Comparison of ENCODE assay signal across 8 cellular contexts in the genomic region with DNA sequence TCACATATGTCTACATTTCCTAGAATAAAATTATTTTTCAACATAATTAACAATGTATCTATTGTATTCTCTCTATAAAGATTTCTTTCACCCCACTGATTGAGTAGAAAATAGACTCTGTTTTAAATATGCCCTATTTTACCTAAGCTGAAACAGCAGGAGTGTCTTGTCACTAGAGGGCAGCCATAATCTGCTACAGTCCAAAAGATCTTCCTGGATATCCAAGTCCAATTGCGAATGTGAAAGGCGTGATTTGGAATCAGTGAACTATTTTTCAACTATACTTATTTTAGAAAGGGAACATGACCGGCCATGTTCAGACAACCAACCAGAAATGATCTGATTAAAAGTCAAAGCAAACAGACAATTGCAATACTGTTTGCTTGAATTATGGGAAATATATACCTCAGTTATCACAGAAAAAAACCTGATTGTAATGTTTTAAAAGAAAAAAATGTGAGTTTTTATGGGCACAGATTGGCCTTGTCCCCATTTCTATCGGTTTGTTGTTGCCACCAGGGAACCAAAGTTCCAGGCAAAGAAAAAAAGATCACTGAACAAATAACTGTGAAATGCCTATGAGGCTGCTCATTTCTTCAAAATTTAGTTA.
DNase-seq lines count a peak whose midpoint lies in the region; ATAC-seq and TF ChIP-seq lines count a peak whose summit lies in the region.

No MANE protein-coding gene starts in this region.

- no peak overlapping the region for H3K27ac ChIP-seq in PC-9
- no peak overlapping the region for H3K27ac ChIP-seq in effector memory CD4-positive, alpha-beta T cell (ENCODE audit: insufficient read depth, low read length, poor library complexity, severe bottlenecking)

- ATAC-seq in sciatic nerve (peak; percentile 83), HG03045 (IDR thresholded peaks at IDR 0.05; ENCODE audit: unreplicated experiment) (no peak)

- peak; percentile 79 for DNase-seq in ACHN
- peak; percentile 60 for DNase-seq in HEK293T (ENCODE audit: extremely low spot score)
- no peak for DNase-seq in PC-9
- peak; percentile 79 for DNase-seq in fibroblast of the conjunctiva (ENCODE audit: low read depth)
- no peak for DNase-seq in sciatic nerve (ENCODE audit: low spot score)
- DNase-seq in 8988T: no peak
- no peak for DNase-seq in effector memory CD4-positive, alpha-beta T cell

- no peaks in the 10 kb centered on the region for H3F3A ChIP-seq in PC-9 (ENCODE audit: insufficient read depth, low read depth)

- in situ Hi-C loops in ACHN (cut with HindIII; ENCODE audit: low pct_ligation_motif_present, low pct_unique_long_range_greater_than_20kb, low sequenced_read_pairs): no loop called here

- H3K79me2 ChIP-seq in PC-9 (ENCODE audit: low read depth): no peaks in the 10 kb centered on the region

- CTCF ChIA-PET in HEK293T (lab: Yijun Ruan, JAX) (interaction anchor here (0.5 to 0.6 kb wide), 3 partner anchors 11 to 1307 kb away, joined by 3 to 5 read pairs (median 5); no protein-coding TSS in a partner anchor), PC-9 (lab: Charles Lee) (no interaction called here)

- POLR2A ChIA-PET in HEK293T (lab: Yijun Ruan, JAX) (no interaction called here), PC-9 (lab: Charles Lee; ENCODE audit: unreplicated experiment) (no interaction called here)

- intact Hi-C loops in PC-9 (cut with micrococcal nuclease; ENCODE audit: unreplicated experiment): no loop called here
- intact Hi-C loops in sciatic nerve (cut with DNase I): no loop called here

- TF ChIP-seq CTCF in PC-9 (conservative IDR thresholded peaks at IDR 0.05): peak; percentile 73

- H3K9me2 ChIP-seq in PC-9 (ENCODE audit: insufficient read depth): no peaks in the 10 kb centered on the region

- H4K20me1 ChIP-seq in PC-9 (ENCODE audit: insufficient read depth): no peaks in the 10 kb centered on the region

- H3K4me1 ChIP-seq in PC-9 (replicated peaks; ENCODE audit: insufficient read depth): no peaks in the 10 kb centered on the region
- H3K4me1 ChIP-seq in effector memory CD4-positive, alpha-beta T cell (ENCODE audit: control insufficient read depth, insufficient read depth, low read length, poor library complexity, severe bottlenecking): no peaks in the 10 kb centered on the region

- H3K9me3 ChIP-seq in PC-9 (ENCODE audit: insufficient read depth, low read depth): no peaks in the 10 kb centered on the region
- H3K9me3 ChIP-seq in effector memory CD4-positive, alpha-beta T cell (ENCODE audit: control insufficient read depth, low read length): no peaks in the 10 kb centered on the region

- H3K36me3 ChIP-seq in PC-9 (ENCODE audit: low read depth): no peaks in the 10 kb centered on the region
- no peaks in the 10 kb centered on the region for H3K36me3 ChIP-seq in effector memory CD4-positive, alpha-beta T cell (ENCODE audit: control insufficient read depth, insufficient read depth, low read length)

- H3K4me3 ChIP-seq in PC-9: no peak overlapping the region
- no peak overlapping the region for H3K4me3 ChIP-seq in effector memory CD4-positive, alpha-beta T cell (ENCODE audit: insufficient read depth, low read depth, low read length, poor library complexity, severe bottlenecking)

- no peak overlapping the region; the same call in 1 of the 2 replicates for H2AFZ ChIP-seq in PC-9

- H3K27me3 ChIP-seq in PC-9 (ENCODE audit: insufficient read depth, low read depth): no peaks in the 10 kb centered on the region
- H3K27me3 ChIP-seq in effector memory CD4-positive, alpha-beta T cell (replicated peaks; ENCODE audit: control insufficient read depth, insufficient read depth, low read length, poor library complexity, severe bottlenecking): no peaks in the 10 kb centered on the region

- peak overlapping the region; percentile 37; the same call in 1 of the 2 replicates for H3K4me2 ChIP-seq in PC-9

- BruUV-seq in PC-9 (replicated peaks; lab: Mats Ljungman, UMichigan): no TSS peak

TF ChIP-seq in HEK293T, 16 proteins besides CTCF, POLR2A, EP300 and RAD21:
- TF ChIP-seq CTBP1 (IDR thresholded peaks at IDR 0.05; ENCODE audit: borderline replicate concordance): no peak
- no peak for TF ChIP-seq ARNT (IDR thresholded peaks at IDR 0.05)
- TF ChIP-seq HDGF (IDR thresholded peaks at IDR 0.05; ENCODE audit: borderline replicate concordance): no peak
- no peak for TF ChIP-seq FOXK2 (IDR thresholded peaks at IDR 0.05)
- TF ChIP-seq SP1 (IDR thresholded peaks at IDR 0.05): no peak
- TF ChIP-seq SUZ12 (IDR thresholded peaks at IDR 0.05): no peak
- TF ChIP-seq FOXM1 (IDR thresholded peaks at IDR 0.05; ENCODE audit: borderline replicate concordance): no peak
- no peak for TF ChIP-seq TARDBP (IDR thresholded peaks at IDR 0.05)
- no peak for TF ChIP-seq LEF1 (IDR thresholded peaks at IDR 0.05; ENCODE audit: borderline replicate concordance)
- no peak for TF ChIP-seq ELF4 (IDR thresholded peaks at IDR 0.05)
- no peak for TF ChIP-seq BHLHE40 (IDR thresholded peaks at IDR 0.05; ENCODE audit: borderline replicate concordance)
- TF ChIP-seq ZNF384 (IDR thresholded peaks at IDR 0.05): no peak
- TF ChIP-seq NFRKB (IDR thresholded peaks at IDR 0.05): no peak
- TF ChIP-seq PKNOX1 (IDR thresholded peaks at IDR 0.05): no peak
- no peak for TF ChIP-seq L3MBTL2 (conservative IDR thresholded peaks at IDR 0.05)
- no peak for TF ChIP-seq FOXA1 (IDR thresholded peaks at IDR 0.05)

Comparison
In these comparisons a context has a peak if more than half of its experiments do, and no peak if none do; other contexts are left out.
1. DNase-seq: peak in ACHN (single experiment), HEK293T (single experiment) and fibroblast of the conjunctiva (single experiment); none in PC-9 (0 of 2), sciatic nerve (single experiment), 8988T (single experiment) and effector memory CD4-positive, alpha-beta T cell (0 of 3).